Comparison of ENCODE assay signal across 31 cellular contexts in the genomic region with DNA sequence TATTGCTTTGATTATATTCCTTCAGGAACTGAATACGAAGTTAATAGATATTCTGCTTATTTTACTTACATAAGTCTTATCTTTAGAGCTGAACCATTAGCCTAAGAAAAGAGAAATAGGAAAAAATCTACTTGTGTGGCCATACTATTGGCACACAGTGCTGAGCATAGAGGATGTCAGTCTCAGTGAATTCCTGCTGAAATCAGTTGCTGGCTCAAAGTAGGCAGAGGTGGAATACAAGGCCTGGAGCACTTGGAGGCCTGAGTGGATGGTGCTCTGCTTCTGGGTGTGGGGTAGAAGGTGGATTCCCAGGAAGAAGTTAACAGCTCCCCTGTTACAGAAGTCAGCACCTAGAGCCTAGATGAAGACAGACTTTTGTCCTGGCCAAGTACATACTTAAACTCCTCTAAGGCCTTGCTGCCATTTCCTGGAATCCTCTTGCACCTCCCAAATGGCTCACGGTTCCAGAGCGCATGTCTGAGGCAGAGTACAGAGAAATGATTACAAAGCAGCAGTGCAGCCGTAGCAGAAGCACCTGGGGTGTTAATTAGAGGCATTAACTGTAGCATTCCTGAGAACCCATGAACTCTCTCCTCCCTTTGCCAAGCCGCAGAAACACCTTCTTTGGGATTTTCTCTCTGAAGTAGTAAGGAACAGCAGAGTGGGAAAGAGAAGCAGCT. TPM values are rescaled to one million over a fixed set of nuclear protein-coding genes. Genes with fewer than 3 reads are reported as not detected.
A peak's percentile ranks its signal among the peaks of the same experiment; 100 is the strongest.
DNase-seq lines count a peak whose midpoint lies in the region; ATAC-seq and TF ChIP-seq lines count a peak whose summit lies in the region.
"Had no signal": no experiment of that assay in that cellular context is flagged by ENCODE, and none has a peak within 500 bp of the region (broad histone marks: within the 10 kb centered on the region; RNA-seq: fewer than 3 reads in every experiment).

No MANE protein-coding gene starts in this region.

- H3K27me3 Mint-ChIP-seq in GM23338 (ENCODE audit: insufficient read depth, low read depth, poor library complexity) = peaks cover 4% of the 10 kb centered on the region
- H3K27me3 Mint-ChIP-seq in neural progenitor cell (ENCODE audit: insufficient read depth, low read depth) = peaks cover 3% of the 10 kb centered on the region
- H3K27me3 Mint-ChIP-seq: activated CD4-positive, alpha-beta memory T cell treated with anti-CD3 and anti-CD28 coated beads for 36 hours; activated naive CD8-positive, alpha-beta T cell treated with anti-CD3 and anti-CD28 coated beads, Interleukin-2, amount 50 U/mL, for 24 hours; CD4-positive, alpha-beta memory T cell; naive B cell had no signal

- TF ChIP-seq CTCF in GM23338 (conservative IDR thresholded peaks at IDR 0.05; ENCODE audit: low read depth in 2 of 2) (no peak), foreskin keratinocyte (conservative IDR thresholded peaks at IDR 0.05) (no peak), neural progenitor cell (IDR thresholded peaks at IDR 0.05) (no peak), GM13977 (IDR thresholded peaks at IDR 0.05; ENCODE audit: extremely low read depth, insufficient read depth, missing control alignments) (no peak)

- H3K79me2 ChIP-seq in GM23338 (replicated peaks; ENCODE audit: insufficient read depth) (no peaks in the 10 kb centered on the region), neural progenitor cell (ENCODE audit: low read depth) (no peaks in the 10 kb centered on the region)

- H3K4me3 ChIP-seq in GM23338 (no peak overlapping the region), neural progenitor cell (no peak overlapping the region)
- H3K4me3 ChIP-seq: gastrocnemius medialis, skin epidermis had no signal

- H3K9me3 Mint-ChIP-seq in GM23338 (no peaks in the 10 kb centered on the region), neural progenitor cell (no peaks in the 10 kb centered on the region)
- H3K9me3 Mint-ChIP-seq: activated CD4-positive, alpha-beta memory T cell treated with anti-CD3 and anti-CD28 coated beads for 36 hours; activated naive CD8-positive, alpha-beta T cell treated with anti-CD3 and anti-CD28 coated beads, Interleukin-2, amount 50 U/mL, for 24 hours; activated T-cell treated with anti-CD3 and anti-CD28 coated beads, Interleukin-2, amount 50 U/mL, for 72 hours; CD4-positive, alpha-beta memory T cell; naive B cell had no signal

- H3K36me3 ChIP-seq in GM23338 (ENCODE audit: insufficient read depth) (no peaks in the 10 kb centered on the region), neural progenitor cell (no peaks in the 10 kb centered on the region)
- H3K36me3 ChIP-seq: gastrocnemius medialis had no signal

- H3K27me3 ChIP-seq in GM23338 (ENCODE audit: insufficient read depth) (no peaks in the 10 kb centered on the region), foreskin keratinocyte (no peaks in the 10 kb centered on the region), neural progenitor cell (no peaks in the 10 kb centered on the region)
- H3K27me3 ChIP-seq: gastrocnemius medialis had no signal

- no peak overlapping the region; the same call in 1 of the 2 replicates for H3K27ac Mint-ChIP-seq in GM23338
- peak overlapping the region; percentile 26 for H3K27ac Mint-ChIP-seq in neural progenitor cell
- H3K27ac Mint-ChIP-seq: activated CD4-positive, alpha-beta memory T cell treated with anti-CD3 and anti-CD28 coated beads for 36 hours; activated naive CD8-positive, alpha-beta T cell treated with anti-CD3 and anti-CD28 coated beads, Interleukin-2, amount 50 U/mL, for 24 hours; activated T-cell treated with anti-CD3 and anti-CD28 coated beads, Interleukin-2, amount 50 U/mL, for 72 hours; B cell had no signal

- H4K20me1 ChIP-seq in GM23338 (replicated peaks; ENCODE audit: insufficient read depth) = no peaks in the 10 kb centered on the region
- no peaks in the 10 kb centered on the region for H4K20me1 ChIP-seq in neural progenitor cell (ENCODE audit: low read depth)

- ATAC-seq in GM23338 (no peak), foreskin keratinocyte (peak; percentile 25), HG02938 (IDR thresholded peaks at IDR 0.05; ENCODE audit: unreplicated experiment) (no peak)
- ATAC-seq: activated naive CD8-positive, alpha-beta T cell treated with anti-CD3 and anti-CD28 coated beads, Interleukin-2, amount 50 U/mL, for 24 hours; activated T-cell treated with anti-CD3 and anti-CD28 coated beads, Interleukin-2, amount 50 U/mL, for 72 hours; gastrocnemius medialis; Panc1 had no signal

- peak overlapping the region; percentile 90 for H2AFZ ChIP-seq in GM23338
- H2AFZ ChIP-seq in neural progenitor cell (replicated peaks) = peak overlapping the region; percentile 82

- H3K36me3 Mint-ChIP-seq in GM23338 (ENCODE audit: low read depth) (no peaks in the 10 kb centered on the region), neural progenitor cell (no peaks in the 10 kb centered on the region)
- H3K36me3 Mint-ChIP-seq: activated CD4-positive, alpha-beta memory T cell treated with anti-CD3 and anti-CD28 coated beads for 36 hours; CD4-positive, alpha-beta memory T cell; naive B cell had no signal

- no peak overlapping the region for H3K9ac ChIP-seq in neural progenitor cell
- H3K9ac ChIP-seq: KMS-11 had no signal

- H3K27ac ChIP-seq in GM23338 (ENCODE audit: low read depth) (no peak overlapping the region), foreskin keratinocyte (no peak overlapping the region), neural progenitor cell (peak overlapping the region; percentile 58)
- H3K27ac ChIP-seq: gastrocnemius medialis, HL-60, KMS-11 had no signal

- 0 out of 2 replicates have a peak, but pooled peaks cover 6% of the 10 kb centered on the region for H3K9me2 ChIP-seq in GM23338 (ENCODE audit: insufficient read depth)

- no peak overlapping the region for H3K4me2 ChIP-seq in GM23338
- H3K4me2 ChIP-seq in neural progenitor cell = no peak overlapping the region
- H3K4me2 ChIP-seq: KMS-11 had no signal

- in situ Hi-C loops in GM13977 (cut with MboI; ENCODE audit: low pct_unique_long_range_greater_than_20kb, low sequenced_read_pairs, unreplicated experiment) = no loop called here

- no peaks in the 10 kb centered on the region for H3K9me3 ChIP-seq in neural progenitor cell (ENCODE audit: low read depth)
- H3K9me3 ChIP-seq: gastrocnemius medialis had no signal

- DNase-seq in GM23338 (ENCODE audit: low spot score) = peak; percentile 11
- DNase-seq in NCI-H2227 treated with DMSO at 0.1 percent for 48 hours (lab: John Stamatoyannopoulos, UW) = peak; percentile 51
- no peak for DNase-seq in foreskin keratinocyte
- DNase-seq in neural progenitor cell (ENCODE audit: low spot score) = peak; percentile 25
- DNase-seq in pons (ENCODE audit: low spot score) = no peak
- no peak for DNase-seq in GM13977 (ENCODE audit: low spot score)
- DNase-seq: activated CD4-positive, alpha-beta memory T cell treated with anti-CD3 and anti-CD28 coated beads for 36 hours; activated CD4-positive, CD25-positive, alpha-beta regulatory T cell treated with anti-CD3 and anti-CD28 coated beads, Interleukin-2, amount 50 U/mL, for 72 hours; activated naive CD4-positive, alpha-beta T cell; activated naive CD8-positive, alpha-beta T cell treated with anti-CD3 and anti-CD28 coated beads, Interleukin-2, amount 50 U/mL, for 24 hours; activated T-cell treated with anti-CD3 and anti-CD28 coated beads, Interleukin-2, amount 50 U/mL, for 72 hours; CD4-positive, alpha-beta memory T cell; cerebellar nuclear complex; gastrocnemius medialis; GOT3; hippocampal formation; midbrain; MM.1S; naive B cell; NCI-H2029 treated with DMSO at 0.1 percent for 48 hours; NCI-H748 treated with DMSO at 0.1 percent for 48 hours; occipital lobe; SHP77; stimulated activated naive CD4-positive, alpha-beta T cell; T-helper 2 cell had no signal

- H3F3A ChIP-seq in GM23338 (replicated peaks; ENCODE audit: low read depth) = no peaks in the 10 kb centered on the region
- peaks cover 7% of the 10 kb centered on the region for H3F3A ChIP-seq in neural progenitor cell (ENCODE audit: low read depth)

- no peak overlapping the region for H3K4me3 Mint-ChIP-seq in GM23338
- H3K4me3 Mint-ChIP-seq in neural progenitor cell = no peak overlapping the region
- H3K4me3 Mint-ChIP-seq: activated CD4-positive, alpha-beta memory T cell treated with anti-CD3 and anti-CD28 coated beads for 36 hours; activated naive CD8-positive, alpha-beta T cell treated with anti-CD3 and anti-CD28 coated beads, Interleukin-2, amount 50 U/mL, for 24 hours; activated T-cell treated with anti-CD3 and anti-CD28 coated beads, Interleukin-2, amount 50 U/mL, for 72 hours; B cell; CD4-positive, alpha-beta memory T cell; naive B cell had no signal

- H3K4me1 ChIP-seq in GM23338 (ENCODE audit: insufficient read depth) = no peaks in the 10 kb centered on the region
- no peaks in the 10 kb centered on the region for H3K4me1 ChIP-seq in foreskin keratinocyte
- peaks cover 13% of the 10 kb centered on the region for H3K4me1 ChIP-seq in neural progenitor cell
- H3K4me1 ChIP-seq: gastrocnemius medialis had no signal

- H3K4me1 Mint-ChIP-seq in GM23338 (peaks cover 18% of the 10 kb centered on the region), neural progenitor cell (peaks cover 21% of the 10 kb centered on the region)
- H3K4me1 Mint-ChIP-seq: B cell had no signal

TF ChIP-seq in GM23338, 12 proteins besides CTCF, POLR2A, EP300 and RAD21 (continues in another document):
- TF ChIP-seq STAT1 (IDR thresholded peaks at IDR 0.05; ENCODE audit: unreplicated experiment) = no peak
- no peak for TF ChIP-seq EZH2phosphoT487 (IDR thresholded peaks at IDR 0.05; ENCODE audit: unreplicated experiment)
- TF ChIP-seq, protein P1, sequence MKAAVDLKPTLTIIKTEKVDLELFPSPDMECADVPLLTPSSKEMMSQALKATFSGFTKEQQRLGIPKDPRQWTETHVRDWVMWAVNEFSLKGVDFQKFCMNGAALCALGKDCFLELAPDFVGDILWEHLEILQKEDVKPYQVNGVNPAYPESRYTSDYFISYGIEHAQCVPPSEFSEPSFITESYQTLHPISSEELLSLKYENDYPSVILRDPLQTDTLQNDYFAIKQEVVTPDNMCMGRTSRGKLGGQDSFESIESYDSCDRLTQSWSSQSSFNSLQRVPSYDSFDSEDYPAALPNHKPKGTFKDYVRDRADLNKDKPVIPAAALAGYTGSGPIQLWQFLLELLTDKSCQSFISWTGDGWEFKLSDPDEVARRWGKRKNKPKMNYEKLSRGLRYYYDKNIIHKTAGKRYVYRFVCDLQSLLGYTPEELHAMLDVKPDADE (IDR thresholded peaks at IDR 0.05) = no peak
- TF ChIP-seq JUNB (IDR thresholded peaks at IDR 0.05; ENCODE audit: unreplicated experiment) = no peak
- TF ChIP-seq EZH2 (IDR thresholded peaks at IDR 0.05; ENCODE audit: low read depth, unreplicated experiment) = no peak
- no peak for TF ChIP-seq ZNF331 (CRISPR knock-in tag; IDR thresholded peaks at IDR 0.05; ENCODE audit: low read depth)
- no peak for TF ChIP-seq NANOG (IDR thresholded peaks at IDR 0.05; ENCODE audit: borderline replicate concordance)
- no peak for TF ChIP-seq CREB1 (CRISPR knock-in tag; IDR thresholded peaks at IDR 0.05; ENCODE audit: low read depth)

RNA-seq across cellular contexts. Expression of gene XPNPEP1, which starts 18.0 kb away (rescaled TPM):
- total RNA-seq in GM23338 (2014; rRNA removed; shearing (Covaris generic)) = 55.8 and 60.5 TPM in 2 replicates
- polyA plus RNA-seq in GM23338 (2016; fragmentation: Nextera tagmentation; extraction: Ambion mirVana) (16.4 and 17.5 TPM in 2 replicates), foreskin keratinocyte (37.5 and 43.8 TPM in 2 replicates)
- total RNA-seq in foreskin keratinocyte (58.8 TPM in 2 replicates), neural progenitor cell (ENCODE audit: low replicate concordance) (94.8 and 113 TPM in 2 replicates)

Comparison
In these comparisons a context has a peak if more than half of its experiments do, and no peak if none do; other contexts are left out.
1. DNase-seq: peak in GM23338 (single experiment), NCI-H2227 treated with DMSO at 0.1 percent for 48 hours (single experiment) and neural progenitor cell (single experiment); none in foreskin keratinocyte (0 of 2), pons (single experiment) and GM13977 (single experiment).